ENCODE assay signal across 9 cellular contexts in the genomic region with DNA sequence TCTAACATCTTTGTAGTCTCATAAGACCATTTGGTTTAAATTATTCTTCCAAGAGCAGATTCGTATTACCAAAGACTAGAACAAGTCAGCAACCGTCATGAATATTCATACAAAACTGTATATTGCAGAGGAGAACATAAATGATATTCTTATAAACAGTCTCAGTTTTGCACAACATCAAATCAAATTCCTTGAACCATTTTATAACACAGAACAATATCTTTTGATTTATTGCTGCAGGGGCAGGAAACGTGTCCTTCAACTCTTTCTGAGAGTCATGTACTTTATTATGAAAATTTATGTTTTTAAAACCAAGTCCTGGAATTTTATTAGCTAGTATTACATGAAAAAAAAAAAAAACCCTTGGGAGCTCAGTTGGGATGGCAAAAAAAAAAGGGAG. TPM values are rescaled to one million over a fixed set of nuclear protein-coding genes. Genes with fewer than 3 reads are reported as not detected.
"Had no signal": no experiment of that assay in that cellular context is flagged by ENCODE, and none has a peak within 500 bp of the region (broad histone marks: within the 10 kb centered on the region; RNA-seq: fewer than 3 reads in every experiment).

No MANE protein-coding gene starts in this region.

- H3K27ac Mint-ChIP-seq: IgD-negative memory B cell had no signal

- H3K4me1 Mint-ChIP-seq: IgD-negative memory B cell had no signal

- H3K27ac ChIP-seq: HL-60 had no signal

- DNase-seq: IMR-90, KBM-7, KG1 had no signal

- ATAC-seq: HepG2 had no signal

- FAIRE-seq: HepG2, HTR-8/SVneo had no signal

RNA-seq across cellular contexts. Expression of gene SIGLECL1, which starts 26.2 kb away (rescaled TPM):
- total RNA-seq: HepG2, HT-29, HT1080, IMR-90 had no signal
- polyA plus RNA-seq: HepG2, IgD-negative memory B cell, IMR-90 had no signal

RNA-seq across cellular contexts. Expression of gene IGLON5, which starts 34.3 kb away (rescaled TPM):
- total RNA-seq: HT-29, HT1080, IMR-90 had no signal
- polyA plus RNA-seq: IgD-negative memory B cell, IMR-90 had no signal

RNA-seq across cellular contexts. Expression of gene CD33, which starts 52.2 kb away (rescaled TPM):
- total RNA-seq: HT-29, IMR-90 had no signal
- polyA plus RNA-seq: HepG2, IMR-90 had no signal
